8 cellular contexts compared by ENCODE assay signal in genomic region chr16:77212736-77213541, GRCh38. TPM values are rescaled to one million over a fixed set of nuclear protein-coding genes. Genes with fewer than 3 reads are reported as not detected.
DNase-seq lines count a peak whose midpoint lies in the region; ATAC-seq, FAIRE-seq and TF ChIP-seq lines count a peak whose summit lies in the region.

No MANE protein-coding gene starts in this region.

- H3K4me3 ChIP-seq in Karpas-422 (ENCODE audit: low read length) (peak overlapping the region; percentile 75), astrocyte (ENCODE audit: insufficient read depth, low read depth, low read length) (peak overlapping the region; percentile 64)

- TF ChIP-seq CTCF in astrocyte (IDR thresholded peaks at IDR 0.05; ENCODE audit: insufficient read depth, low read depth, low read length): no peak

- FAIRE-seq in astrocyte (lab: Jason Lieb, UNC) (no peak), HTR-8/SVneo (lab: Jason Lieb, UNC) (no peak)

- H3K36me3 ChIP-seq in Karpas-422 (ENCODE audit: insufficient read depth, low read length) (no peaks in the 10 kb centered on the region), astrocyte (ENCODE audit: insufficient read depth, low read length) (no peaks in the 10 kb centered on the region)

- H3K4me3 Mint-ChIP-seq in astrocyte (ENCODE audit: unreplicated experiment): peak overlapping the region; percentile 79
- peak overlapping the region; percentile 69 to 93 (median 86) for H3K4me3 Mint-ChIP-seq in immature natural killer cell

- ATAC-seq in GM21619 (IDR thresholded peaks at IDR 0.05; ENCODE audit: unreplicated experiment): peak; percentile 81

- no peaks in the 10 kb centered on the region for H3K9me2 ChIP-seq in Karpas-422 (replicated peaks; ENCODE audit: insufficient read depth, low read length)

- H3K4me2 ChIP-seq in Karpas-422 (ENCODE audit: low read depth, low read length, poor library complexity, severe bottlenecking): peak overlapping the region; percentile 82
- peak overlapping the region; percentile 92 for H3K4me2 ChIP-seq in astrocyte (ENCODE audit: low read length)

- H3K27ac ChIP-seq in Karpas-422 (ENCODE audit: low read length) (no peak overlapping the region), astrocyte (ENCODE audit: low read depth, low read length) (peak overlapping the region; percentile 58)

- H4K20me1 ChIP-seq in Karpas-422 (ENCODE audit: insufficient read depth, low read depth, low read length) (no peaks in the 10 kb centered on the region), astrocyte (ENCODE audit: insufficient read depth, low read length) (no peaks in the 10 kb centered on the region)

- H3K9ac ChIP-seq in Karpas-422 (ENCODE audit: low read length) (peak overlapping the region; percentile 74), astrocyte (ENCODE audit: low read length) (peak overlapping the region; percentile 76)

- H2AFZ ChIP-seq in Karpas-422 (ENCODE audit: low read length): peak overlapping the region; percentile 98
- H2AFZ ChIP-seq in astrocyte (ENCODE audit: low read depth, low read length): peak overlapping the region; percentile 87

- H3K4me1 Mint-ChIP-seq in astrocyte (ENCODE audit: low read depth, unreplicated experiment): peaks cover 7% of the 10 kb centered on the region
- H3K4me1 Mint-ChIP-seq in immature natural killer cell: peaks cover 15 to 16% of the 10 kb centered on the region in 2 donors

- H3K27ac Mint-ChIP-seq in astrocyte (ENCODE audit: unreplicated experiment) (no peak overlapping the region), immature natural killer cell (peak overlapping the region in 5 of 6 donors; percentile 29 to 74 (median 62))

- H3K9me3 Mint-ChIP-seq in astrocyte (ENCODE audit: unreplicated experiment) (no peaks in the 10 kb centered on the region), immature natural killer cell (no peaks in the 10 kb centered on the region)

- H3K36me3 Mint-ChIP-seq in astrocyte (ENCODE audit: low read depth, unreplicated experiment): no peaks in the 10 kb centered on the region
- peaks cover 0 to 4% (median 0%) of the 10 kb centered on the region in 3 donors for H3K36me3 Mint-ChIP-seq in immature natural killer cell

- DNase-seq in Daoy (ENCODE audit: low read depth) (peak; percentile 78), Karpas-422 (peak; percentile 68), T follicular helper cell (ENCODE audit: low read depth) (peak; percentile 55), astrocyte (ENCODE audit: low read depth) (no peak), immature natural killer cell (peak; percentile 62 to 71 (median 69)), HTR-8/SVneo (ENCODE audit: insufficient read length, low spot score) (no peak)
- DNase-seq in stimulated activated CD4-positive, alpha-beta T cell treated with anti-CD3 and anti-CD28 coated beads, Interleukin-1b, Interleukin-23, amount 100 ng/mL, for 24 hours (ENCODE audit: low read depth in 4 of 4, low spot score in 1 of 4): peak; percentile 38 to 66 (median 58)

- H3K79me2 ChIP-seq in Karpas-422 (ENCODE audit: low read length): no peaks in the 10 kb centered on the region
- H3K79me2 ChIP-seq in astrocyte (ENCODE audit: insufficient read depth, low read length): no peaks in the 10 kb centered on the region

- H3K4me1 ChIP-seq in Karpas-422 (ENCODE audit: low read length): peaks cover 13% of the 10 kb centered on the region
- H3K4me1 ChIP-seq in astrocyte (ENCODE audit: insufficient read depth, low read length): peaks cover 16% of the 10 kb centered on the region

- no peaks in the 10 kb centered on the region for H3K9me3 ChIP-seq in Karpas-422 (ENCODE audit: low read length)
- no peaks in the 10 kb centered on the region for H3K9me3 ChIP-seq in astrocyte (ENCODE audit: insufficient read depth, low read depth, low read length)

- H3K27me3 ChIP-seq in Karpas-422 (ENCODE audit: low read length) (no peaks in the 10 kb centered on the region), astrocyte (ENCODE audit: insufficient read depth, low read length) (no peaks in the 10 kb centered on the region)

- H3K27me3 Mint-ChIP-seq in astrocyte (ENCODE audit: low read depth, unreplicated experiment) (peaks cover 6% of the 10 kb centered on the region), immature natural killer cell (ENCODE audit: low read depth in 3 of 3) (peaks cover 0 to 4% (median 2%) of the 10 kb centered on the region in 3 donors)

RNA-seq across cellular contexts. Expression of gene SYCE1L, which starts 13.7 kb away (rescaled TPM):
- total RNA-seq in Daoy (2014; rRNA removed; shearing (Covaris generic)): not detected in 2 replicates
- 0.52 TPM in 1 of 2 replicates, not detected in the other for total RNA-seq in Karpas-422 (2014; rRNA removed; shearing (Covaris generic); ENCODE audit: low replicate concordance)
- 2.0 and 5.2 TPM in 2 replicates for total RNA-seq in astrocyte
- polyA plus RNA-seq in immature natural killer cell: 1 to 10 TPM in 2 of 3 donors, under 1 TPM in 1; 0.61 to 2.9 (median 2.2) TPM

RNA-seq across cellular contexts. Expression of gene MON1B, which starts 21.9 kb away (rescaled TPM):
- 5.7 and 5.8 TPM in 2 replicates for total RNA-seq in Daoy (2014; rRNA removed; shearing (Covaris generic))
- total RNA-seq in Karpas-422 (2014; rRNA removed; shearing (Covaris generic); ENCODE audit: low replicate concordance): 10.1 and 12.7 TPM in 2 replicates
- total RNA-seq in astrocyte: 35.7 and 40.5 TPM in 2 replicates
- polyA plus RNA-seq in immature natural killer cell: 10 to 100 TPM; 28.6 to 66.8 (median 29.4) TPM

Comparison
In these comparisons a context has a peak if more than half of its experiments do, and no peak if none do; other contexts are left out.
1. DNase-seq: peak in Daoy (single experiment), Karpas-422 (single experiment), T follicular helper cell (single experiment), immature natural killer cell (3 of 3) and stimulated activated CD4-positive, alpha-beta T cell treated with anti-CD3 and anti-CD28 coated beads, Interleukin-1b, Interleukin-23, amount 100 ng/mL, for 24 hours (4 of 4); none in astrocyte (single experiment) and HTR-8/SVneo (single experiment).